13 cellular contexts compared by ENCODE assay signal in genomic region chr3:37262816-37263393, GRCh38. TPM values are rescaled to one million over a fixed set of nuclear protein-coding genes. Genes with fewer than 3 reads are reported as not detected.
A peak's percentile ranks its signal among the peaks of the same experiment; 100 is the strongest.
DNase-seq lines count a peak whose midpoint lies in the region; TF ChIP-seq lines count a peak whose summit lies in the region.
"Had no signal": no experiment of that assay in that cellular context is flagged by ENCODE, and none has a peak within 500 bp of the region (broad histone marks: within the 10 kb centered on the region; RNA-seq: fewer than 3 reads in every experiment).

No MANE protein-coding gene starts in this region.

- H3K27ac Mint-ChIP-seq in endodermal cell (peak overlapping the region; percentile 62), nephron progenitor cell (peak overlapping the region; percentile 64)
- H3K27ac Mint-ChIP-seq: activated CD8-positive, alpha-beta memory T cell treated with anti-CD3 and anti-CD28 coated beads, Interleukin-2, amount 10 ng/mL, durations not matched to agents 7 days and 5 days had no signal

- no peaks in the 10 kb centered on the region for H3K4me1 ChIP-seq in endodermal cell (ENCODE audit: control insufficient read depth, insufficient read depth, low read length)

- H3K4me3 Mint-ChIP-seq in endodermal cell (no peak overlapping the region), nephron progenitor cell (no peak overlapping the region)
- H3K4me3 Mint-ChIP-seq: activated CD8-positive, alpha-beta memory T cell treated with anti-CD3 and anti-CD28 coated beads, Interleukin-2, amount 10 ng/mL, durations not matched to agents 7 days and 5 days had no signal

- WGBS in endodermal cell (ENCODE audit: insufficient coverage in 1 of 2, insufficient read length in 1 of 2), 2 experiments, result 67 to 92% methylated on average over 1 to 3 of the region's 3 CpGs

- no peaks in the 10 kb centered on the region for H3K9me3 ChIP-seq in endodermal cell (ENCODE audit: control insufficient read depth, low read length)
- H3K9me3 ChIP-seq: thoracic aorta had no signal

- H3K4me3 ChIP-seq in endodermal cell (ENCODE audit: low read length), result no peak overlapping the region
- H3K4me3 ChIP-seq: thoracic aorta had no signal

- peaks cover 37% of the 10 kb centered on the region for H3K36me3 ChIP-seq in endodermal cell (ENCODE audit: control insufficient read depth, insufficient read depth, low read length)

- TF ChIP-seq CTCF in endodermal cell (conservative IDR thresholded peaks at IDR 0.05) (no peak), nephron progenitor cell (IDR thresholded peaks at IDR 0.05) (no peak)

- H3K27ac ChIP-seq in endodermal cell (ENCODE audit: low read depth, low read length), result no peak overlapping the region
- H3K27ac ChIP-seq: thoracic aorta had no signal

- H3K36me3 Mint-ChIP-seq in endodermal cell (ENCODE audit: low read depth), result peaks cover 17% of the 10 kb centered on the region
- H3K36me3 Mint-ChIP-seq in nephron progenitor cell (ENCODE audit: low read depth), result peaks cover 58% of the 10 kb centered on the region

- H3K4me1 Mint-ChIP-seq in endodermal cell (peaks cover 11% of the 10 kb centered on the region), nephron progenitor cell (peaks cover 17% of the 10 kb centered on the region)

- H3K27me3 Mint-ChIP-seq in endodermal cell (ENCODE audit: insufficient read depth), result no peaks in the 10 kb centered on the region
- H3K27me3 Mint-ChIP-seq in nephron progenitor cell (ENCODE audit: low read depth, poor library complexity), result no peaks in the 10 kb centered on the region
- H3K27me3 Mint-ChIP-seq: activated CD8-positive, alpha-beta memory T cell treated with anti-CD3 and anti-CD28 coated beads, Interleukin-2, amount 10 ng/mL, durations not matched to agents 7 days and 5 days had no signal

- no peaks in the 10 kb centered on the region for H3K27me3 ChIP-seq in endodermal cell (ENCODE audit: control insufficient read depth, insufficient read depth, low read length, poor library complexity, severe bottlenecking)

- DNase-seq in ELR (ENCODE audit: low read depth) (peak; percentile 72), M059J (ENCODE audit: low read depth) (peak; percentile 79), endodermal cell (no peak), nephron progenitor cell (no peak), NCI-H510A treated with DMSO at 0.1 percent for 48 hours (lab: John Stamatoyannopoulos, UW) (no peak), AG08396 (ENCODE audit: low spot score) (no peak), NCI-H1105 (lab: John Stamatoyannopoulos, UW) (no peak)
- DNase-seq: activated CD8-positive, alpha-beta memory T cell treated with anti-CD3 and anti-CD28 coated beads, Interleukin-2, amount 10 ng/mL, durations not matched to agents 7 days and 5 days; amygdala; effector memory CD4-positive, alpha-beta T cell; glutamatergic neuron; RPMI8226 had no signal

- no peak overlapping the region for H3K9ac ChIP-seq in endodermal cell (ENCODE audit: extremely low read depth, low read length, poor library complexity, severe bottlenecking)

- no peaks in the 10 kb centered on the region for H3K9me3 Mint-ChIP-seq in endodermal cell
- H3K9me3 Mint-ChIP-seq in nephron progenitor cell, result no peaks in the 10 kb centered on the region

RNA-seq across cellular contexts. Expression of gene GOLGA4, which starts 19.8 kb away (rescaled TPM):
- 37.5 and 41.1 TPM in 2 replicates for total RNA-seq in M059J (2014; rRNA removed; shearing (Covaris generic))
- 10 to 100 TPM; 57.0 to 79.6 TPM for total RNA-seq in endodermal cell
- 43.6 TPM for polyA plus RNA-seq in endodermal cell (2013, experiment 1 of 2)
- 47.7 TPM for polyA plus RNA-seq in endodermal cell (2013, experiment 2 of 2)

Comparison
In these comparisons a context has a peak if more than half of its experiments do, and no peak if none do; other contexts are left out.
1. DNase-seq: peak in ELR (single experiment) and M059J (single experiment); none in endodermal cell (single experiment), nephron progenitor cell (single experiment), NCI-H510A treated with DMSO at 0.1 percent for 48 hours (single experiment), AG08396 (single experiment) and NCI-H1105 (single experiment).